In genomic region chr1:214224605-214225354, GRCh38 we compare ENCODE assay signal across 10 cellular contexts. TPM values are rescaled to one million over a fixed set of nuclear protein-coding genes. Genes with fewer than 3 reads are reported as not detected.
DNase-seq lines count a peak whose midpoint lies in the region; ATAC-seq and TF ChIP-seq lines count a peak whose summit lies in the region.
"Had no signal": no experiment of that assay in that cellular context is flagged by ENCODE, and none has a peak within 500 bp of the region (broad histone marks: within the 10 kb centered on the region; RNA-seq: fewer than 3 reads in every experiment).

No MANE protein-coding gene starts in this region.

- H3K4me3 ChIP-seq in hepatocyte = peak overlapping the region; percentile 31

- peak overlapping the region; percentile 14 for H3K27ac ChIP-seq in hepatocyte
- H3K27ac ChIP-seq: KMS-11 had no signal

- no peaks in the 10 kb centered on the region for H3K79me2 ChIP-seq in hepatocyte

- H3K4me3 Mint-ChIP-seq in brain (peak overlapping the region; percentile 43 to 84 (median 71)), progenitor cell of endocrine pancreas (ENCODE audit: low read depth) (peak overlapping the region; percentile 59)
- H3K4me3 Mint-ChIP-seq: activated T-cell treated with anti-CD3 and anti-CD28 coated beads, Interleukin-2, amount 50 U/mL, for 24 hours had no signal

- H3K9me3 Mint-ChIP-seq in brain (peaks cover 0 to 6% (median 3%) of the 10 kb centered on the region in 5 experiments), progenitor cell of endocrine pancreas (ENCODE audit: low read depth) (no peaks in the 10 kb centered on the region)
- H3K9me3 Mint-ChIP-seq: activated T-cell treated with anti-CD3 and anti-CD28 coated beads, Interleukin-2, amount 50 U/mL, for 24 hours had no signal

- TF ChIP-seq CTCF in brain (conservative IDR thresholded peaks at IDR 0.05) = no peak
- no peak for TF ChIP-seq CTCF in hepatocyte (IDR thresholded peaks at IDR 0.05; ENCODE audit: poor library complexity)
- no peak for TF ChIP-seq CTCF in progenitor cell of endocrine pancreas (IDR thresholded peaks at IDR 0.05; ENCODE audit: unreplicated experiment)

- no peaks in the 10 kb centered on the region for H3K36me3 ChIP-seq in hepatocyte (replicated peaks; ENCODE audit: insufficient read depth, low read depth)

- H3K27me3 Mint-ChIP-seq in brain = peaks cover 16% of the 10 kb centered on the region
- H3K27me3 Mint-ChIP-seq in progenitor cell of endocrine pancreas = peaks cover 50% of the 10 kb centered on the region

- H2AFZ ChIP-seq in hepatocyte = peak overlapping the region; percentile 94

- ATAC-seq in GM18511 (IDR thresholded peaks at IDR 0.05; ENCODE audit: unreplicated experiment) = no peak
- ATAC-seq in HG03280 (IDR thresholded peaks at IDR 0.05; ENCODE audit: unreplicated experiment) = no peak
- no peak for ATAC-seq in HG03571 (IDR thresholded peaks at IDR 0.05; ENCODE audit: unreplicated experiment)

- no peaks in the 10 kb centered on the region for H3K9me2 ChIP-seq in hepatocyte (replicated peaks; ENCODE audit: insufficient read depth)

- no peaks in the 10 kb centered on the region for H3K9me3 ChIP-seq in hepatocyte (ENCODE audit: low read depth)

- 13% methylated on average over 24 of the region's 24 CpGs for WGBS in hepatocyte (ENCODE audit: low lambda C conversion rate, missing lambda C conversion rate)

- peak overlapping the region; percentile 84 for H3K4me2 ChIP-seq in hepatocyte
- H3K4me2 ChIP-seq: KMS-11 had no signal

- H4K20me1 ChIP-seq in hepatocyte (ENCODE audit: insufficient read depth, poor library complexity, severe bottlenecking) = no peaks in the 10 kb centered on the region

- H3K27me3 ChIP-seq in hepatocyte = no peaks in the 10 kb centered on the region

- H3K27ac Mint-ChIP-seq in brain (peak overlapping the region in 4 of 5 experiments; percentile 50 to 94 (median 72)), progenitor cell of endocrine pancreas (no peak overlapping the region)
- H3K27ac Mint-ChIP-seq: activated T-cell treated with anti-CD3 and anti-CD28 coated beads, Interleukin-2, amount 50 U/mL, for 24 hours had no signal

- DNase-seq in ELF-1 (ENCODE audit: low read depth, low spot score) (peak; percentile 77), hepatocyte (ENCODE audit: low spot score) (peak; percentile 23), progenitor cell of endocrine pancreas (ENCODE audit: low spot score, unreplicated experiment) (no peak), NCI-H748 treated with DMSO at 0.1 percent for 48 hours (lab: John Stamatoyannopoulos, UW) (no peak)
- DNase-seq: activated T-cell treated with anti-CD3 and anti-CD28 coated beads, Interleukin-2, amount 50 U/mL, for 24 hours had no signal

- H3K36me3 Mint-ChIP-seq in brain (no peaks in the 10 kb centered on the region), progenitor cell of endocrine pancreas (ENCODE audit: insufficient read depth) (no peaks in the 10 kb centered on the region)

- H3K4me1 Mint-ChIP-seq in brain (peaks cover 44% of the 10 kb centered on the region), progenitor cell of endocrine pancreas (ENCODE audit: low read depth) (peaks cover 10% of the 10 kb centered on the region)

- H3K4me1 ChIP-seq in hepatocyte (ENCODE audit: insufficient read depth) = peaks cover 6% of the 10 kb centered on the region

RNA-seq across cellular contexts. Expression of gene SMYD2, which starts 56.2 kb away (rescaled TPM):
- 53.7 TPM for polyA plus RNA-seq in brain (ENCODE audit: insufficient read depth, low read depth, low replicate concordance)
- total RNA-seq in hepatocyte = 32.7 and 39.8 TPM in 2 replicates
- 34.4 and 36.2 TPM in 2 replicates for polyA plus RNA-seq in hepatocyte
- 46.8 and 47.8 TPM in 2 replicates for total RNA-seq in progenitor cell of endocrine pancreas

Comparison
In these comparisons a context has a peak if more than half of its experiments do, and no peak if none do; other contexts are left out.
1. DNase-seq: peak in ELF-1 (single experiment) and hepatocyte (single experiment); none in progenitor cell of endocrine pancreas (single experiment) and NCI-H748 treated with DMSO at 0.1 percent for 48 hours (single experiment).